9 cellular contexts compared by ENCODE assay signal in genomic region chr12:54385251-54385914, GRCh38.
DNase-seq lines count a peak whose midpoint lies in the region; ATAC-seq lines count a peak whose summit lies in the region.
"Had no signal": no experiment of that assay in that cellular context is flagged by ENCODE, and none has a peak within 500 bp of the region (broad histone marks: within the 10 kb centered on the region; RNA-seq: fewer than 3 reads in every experiment).

No MANE protein-coding gene starts in this region.

- DNase-seq in ecto neural progenitor cell (ENCODE audit: low spot score) (peak; percentile 67), retina (peak; percentile 88), globus pallidus (ENCODE audit: low spot score) (no peak), T-helper 1 cell (no peak)
- DNase-seq in activated CD4-positive, alpha-beta T cell treated with anti-CD3 and anti-CD28 coated beads, Interleukin-2, amount 50 U/mL, for 48 hours = no peak
- no peak for DNase-seq in stimulated activated CD4-positive, alpha-beta T cell treated with anti-CD3 and anti-CD28 coated beads, Interleukin-4, amount 100 ng/mL, for 4 hours
- DNase-seq: stimulated activated CD4-positive, alpha-beta T cell treated with anti-CD3 and anti-CD28 coated beads, Interleukin-12 subunit alpha, Interleukin-12 subunit beta, amount 100 ng/mL, for 4 hours had no signal

- ATAC-seq in GM18907 (IDR thresholded peaks at IDR 0.05; ENCODE audit: unreplicated experiment) = peak; percentile 55
- ATAC-seq in HG03354 (IDR thresholded peaks at IDR 0.05; ENCODE audit: poor library complexity, severe bottlenecking, unreplicated experiment) = peak; percentile 63

Comparison
In these comparisons a context has a peak if more than half of its experiments do, and no peak if none do; other contexts are left out.
1. DNase-seq: peak in ecto neural progenitor cell (single experiment) and retina (single experiment); none in globus pallidus (single experiment), activated CD4-positive, alpha-beta T cell treated with anti-CD3 and anti-CD28 coated beads, Interleukin-2, amount 50 U/mL, for 48 hours (0 of 2), stimulated activated CD4-positive, alpha-beta T cell treated with anti-CD3 and anti-CD28 coated beads, Interleukin-4, amount 100 ng/mL, for 4 hours (0 of 2) and T-helper 1 cell (0 of 5).